Comparison of ENCODE assay signal across 12 cellular contexts in the genomic region with DNA sequence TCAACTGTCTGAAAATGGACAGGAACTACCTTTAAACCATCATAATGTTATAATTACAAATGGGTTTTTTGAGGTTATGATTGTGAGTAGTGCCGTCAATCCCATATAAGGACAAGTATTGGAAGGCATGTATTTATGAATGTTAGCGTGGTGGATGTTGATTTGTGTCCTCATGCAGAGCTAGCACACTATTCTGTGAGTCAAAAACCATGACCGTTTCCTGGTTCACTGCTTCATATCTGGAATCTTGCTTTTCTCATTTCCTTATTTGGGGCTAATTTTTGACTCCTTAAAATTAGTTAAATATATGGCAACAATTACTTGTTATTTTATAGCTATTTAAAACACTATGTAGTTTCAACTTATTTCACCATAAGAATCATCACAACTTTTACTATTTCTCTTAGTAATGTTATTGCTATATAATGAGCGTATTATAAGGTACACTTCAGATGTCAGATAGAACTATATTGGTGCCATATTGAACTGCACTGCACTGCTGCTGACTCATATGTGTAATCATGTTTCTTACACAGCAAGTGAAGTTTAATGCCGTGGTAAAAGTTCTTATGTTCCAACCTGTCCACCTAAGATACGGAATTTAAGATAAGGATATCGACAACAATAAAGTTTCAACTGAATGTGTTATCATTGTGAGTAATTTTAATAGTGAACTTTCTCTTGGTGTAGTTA.
DNase-seq lines count a peak whose midpoint lies in the region; ATAC-seq and TF ChIP-seq lines count a peak whose summit lies in the region.
"Had no signal": no experiment of that assay in that cellular context is flagged by ENCODE, and none has a peak within 500 bp of the region (broad histone marks: within the 10 kb centered on the region; RNA-seq: fewer than 3 reads in every experiment).

No MANE protein-coding gene starts in this region.

- H3K9me3 ChIP-seq in spleen, result no peaks in the 10 kb centered on the region
- H3K9me3 ChIP-seq: thyroid gland had no signal

- DNase-seq in GM12864 (ENCODE audit: low read depth), result peak; percentile 70
- no peak for DNase-seq in NCI-H1048 (lab: John Stamatoyannopoulos, UW)
- no peak for DNase-seq in spleen
- no peak for DNase-seq in NCI-H446 (lab: John Stamatoyannopoulos, UW)
- DNase-seq in DMS53 treated with DMSO at 0.1 percent for 48 hours (lab: John Stamatoyannopoulos, UW; ENCODE audit: unreplicated experiment), result no peak
- DNase-seq: activated CD4-positive, alpha-beta memory T cell treated with anti-CD3 and anti-CD28 coated beads for 36 hours; activated naive CD4-positive, alpha-beta T cell treated with anti-CD3 and anti-CD28 coated beads for 36 hours; NCI-H1694; thyroid gland had no signal

- no peak for TF ChIP-seq POLR2A in spleen (IDR thresholded peaks at IDR 0.05)

- H3K4me3 ChIP-seq in GM12864 (ENCODE audit: low read depth, low read length) (no peak overlapping the region), spleen (no peak overlapping the region)
- H3K4me3 ChIP-seq: thyroid gland had no signal

- WGBS in spleen, 5 donors, result 82 to 89% (median 88%) methylated on average over 7 of the region's 7 CpGs

- intact Hi-C loops in spleen (cut with DNase I; ENCODE audit: low total_unique reads), result no loop called here

- H3K36me3 ChIP-seq in spleen, result no peaks in the 10 kb centered on the region
- H3K36me3 ChIP-seq: thyroid gland had no signal

- ATAC-seq in GM19372 (IDR thresholded peaks at IDR 0.05; ENCODE audit: low read depth, unreplicated experiment) (peak; percentile 81), HG02623 (IDR thresholded peaks at IDR 0.05; ENCODE audit: unreplicated experiment) (peak; percentile 83), HG03196 (IDR thresholded peaks at IDR 0.05; ENCODE audit: unreplicated experiment) (peak; percentile 82)

- TF ChIP-seq CTCF in GM12864 (IDR thresholded peaks at IDR 0.05; ENCODE audit: low read depth, low read length, missing control alignments) (no peak), spleen (IDR thresholded peaks at IDR 0.05 in 8 of 11, conservative IDR thresholded peaks at IDR 0.05 in 3 of 11) (no peak)

- H3K27ac ChIP-seq in spleen, result no peak overlapping the region

- no peaks in the 10 kb centered on the region for H3K4me1 ChIP-seq in spleen
- H3K4me1 ChIP-seq: thyroid gland had no signal

- no peaks in the 10 kb centered on the region for H3K27me3 ChIP-seq in spleen (replicated peaks in 1 of 7)
- H3K27me3 ChIP-seq: thyroid gland had no signal
